In genomic region chr2:84776011-84776410, GRCh38 we compare ENCODE assay signal across 25 cellular contexts.
DNase-seq lines count a peak whose midpoint lies in the region; ATAC-seq, FAIRE-seq and TF ChIP-seq lines count a peak whose summit lies in the region.
"Had no signal": no experiment of that assay in that cellular context is flagged by ENCODE, and none has a peak within 500 bp of the region (broad histone marks: within the 10 kb centered on the region; RNA-seq: fewer than 3 reads in every experiment).

No MANE protein-coding gene starts in this region.

- H3K4me1 Mint-ChIP-seq in astrocyte (ENCODE audit: low read depth, unreplicated experiment), result no peaks in the 10 kb centered on the region
- peaks cover 14 to 25% of the 10 kb centered on the region in 2 donors for H3K4me1 Mint-ChIP-seq in stimulated activated naive B cell treated with anti-CD40 and anti-IgM and Interleukin-4, amounts not matched to agents 10 μg/mL and 1 μg/mL and 100 μg/mL, for 72 hours
- H3K4me1 Mint-ChIP-seq: CD14-positive monocyte, neural progenitor cell had no signal

- TF ChIP-seq CTCF in astrocyte (IDR thresholded peaks at IDR 0.05; ENCODE audit: insufficient read depth, low read depth, low read length), result no peak
- TF ChIP-seq CTCF in foreskin fibroblast (IDR thresholded peaks at IDR 0.05; ENCODE audit: low read depth, low read length), result no peak

- DNase-seq in EL (peak; percentile 79), LHCN-M2 (ENCODE audit: low read depth) (peak; percentile 19), astrocyte (ENCODE audit: low read depth) (peak; percentile 6), foreskin fibroblast (peak; percentile 9 to 48), neuronal stem cell (ENCODE audit: low spot score) (no peak), NCI-H1048 (lab: John Stamatoyannopoulos, UW) (no peak)
- DNase-seq in stimulated activated naive B cell treated with anti-CD40 and anti-IgM and Interleukin-4, amounts not matched to agents 10 μg/mL and 1 μg/mL and 100 μg/mL, for 72 hours, result no peak
- DNase-seq: activated gamma-delta T cell treated with Interleukin-2 at 50 U/mL for 16 hours; activated T-cell treated with anti-CD3 and anti-CD28 coated beads for 4 hours; Calu3; DND-41; mesendoderm; NCI-H1105 treated with DMSO at 0.1 percent for 48 hours; NCI-H1930; NCI-H526 treated with DMSO at 0.1 percent for 48 hours; stimulated activated CD4-positive, alpha-beta T cell treated with anti-CD3 and anti-CD28 coated beads, Interleukin-4, amount 100 ng/mL, for 24 hours; T-helper 17 cell had no signal

- WGBS in neuronal stem cell (ENCODE audit: extremely low coverage in 2 of 2, insufficient read length in 2 of 2, insufficient replicate concordance in 1 of 2), 2 donors, result no CpG with 5 or more reads among the region's 1 CpG

- no peak overlapping the region for H4K91ac ChIP-seq in neuronal stem cell (ENCODE audit: low read depth, low read length, poor library complexity)

- no peak overlapping the region for H2AFZ ChIP-seq in astrocyte (ENCODE audit: low read depth, low read length)
- H2AFZ ChIP-seq in neuronal stem cell (ENCODE audit: low read length), result no peak overlapping the region
- H2AFZ ChIP-seq: neural progenitor cell had no signal

- H3K18ac ChIP-seq in neuronal stem cell (ENCODE audit: low read length), result no peak overlapping the region

- no peak overlapping the region for H3K14ac ChIP-seq in neuronal stem cell (ENCODE audit: low read length)

- no peak overlapping the region for H3K4me2 ChIP-seq in astrocyte (ENCODE audit: low read length)
- no peak overlapping the region for H3K4me2 ChIP-seq in neuronal stem cell (ENCODE audit: insufficient read depth, low read length, poor library complexity, severe bottlenecking)
- H3K4me2 ChIP-seq: neural progenitor cell had no signal

- no peak overlapping the region for H2BK5ac ChIP-seq in neuronal stem cell (ENCODE audit: low read length)

- no peak overlapping the region for H2AK5ac ChIP-seq in neuronal stem cell (ENCODE audit: low read depth, low read length)

- H3K4me1 ChIP-seq in astrocyte (ENCODE audit: insufficient read depth, low read length), result no peaks in the 10 kb centered on the region
- no peaks in the 10 kb centered on the region for H3K4me1 ChIP-seq in neuronal stem cell (ENCODE audit: control insufficient read depth in 2 of 2, insufficient read depth in 1 of 2, low read depth in 1 of 2, low read length in 2 of 2)
- H3K4me1 ChIP-seq: neural progenitor cell had no signal

- no peak overlapping the region for H3K4ac ChIP-seq in neuronal stem cell (ENCODE audit: low read length)

- no peak overlapping the region for H3K27ac Mint-ChIP-seq in astrocyte (ENCODE audit: unreplicated experiment)
- H3K27ac Mint-ChIP-seq in stimulated activated naive B cell treated with anti-CD40 and anti-IgM and Interleukin-4, amounts not matched to agents 10 μg/mL and 1 μg/mL and 100 μg/mL, for 72 hours, result no peak overlapping the region
- H3K27ac Mint-ChIP-seq: CD14-positive monocyte; neural progenitor cell; stimulated activated effector memory CD8-positive, alpha-beta T cell treated with anti-CD3 and anti-CD28 coated beads, Interleukin-12 subunit alpha, Interleukin-12 subunit beta, amount 100 ng/mL, for 72 hours; T-helper 17 cell had no signal

- ATAC-seq in stimulated activated naive B cell treated with anti-CD40 and anti-IgM and Interleukin-4, amounts not matched to agents 10 μg/mL and 1 μg/mL and 100 μg/mL, for 72 hours (replicated peaks), result no peak
- ATAC-seq in GM21381 (IDR thresholded peaks at IDR 0.05; ENCODE audit: unreplicated experiment), result no peak
- ATAC-seq: GM12878; sciatic nerve; stimulated activated effector memory CD8-positive, alpha-beta T cell treated with anti-CD3 and anti-CD28 coated beads, Interleukin-12 subunit alpha, Interleukin-12 subunit beta, amount 100 ng/mL, for 72 hours; T-helper 17 cell had no signal

- no peak overlapping the region for H2BK120ac ChIP-seq in neuronal stem cell (ENCODE audit: low read depth, low read length)

- no peaks in the 10 kb centered on the region for H3K27me3 Mint-ChIP-seq in astrocyte (ENCODE audit: low read depth, unreplicated experiment)
- no peaks in the 10 kb centered on the region for H3K27me3 Mint-ChIP-seq in stimulated activated naive B cell treated with anti-CD40 and anti-IgM and Interleukin-4, amounts not matched to agents 10 μg/mL and 1 μg/mL and 100 μg/mL, for 72 hours
- H3K27me3 Mint-ChIP-seq: T-helper 17 cell had no signal

- no peak overlapping the region for H3K4me3 ChIP-seq in astrocyte (ENCODE audit: insufficient read depth, low read depth, low read length)
- no peak overlapping the region for H3K4me3 ChIP-seq in foreskin fibroblast (ENCODE audit: low read depth in 1 of 2, low read length in 2 of 2)
- H3K4me3 ChIP-seq in neuronal stem cell (ENCODE audit: low read length in 2 of 2), result no peak overlapping the region
- H3K4me3 ChIP-seq: GM12878, neural progenitor cell had no signal

- H3K79me2 ChIP-seq in astrocyte (ENCODE audit: insufficient read depth, low read length), result no peaks in the 10 kb centered on the region

- peaks cover 8% of the 10 kb centered on the region for H3K9me3 Mint-ChIP-seq in astrocyte (ENCODE audit: unreplicated experiment)
- peaks cover 30 to 32% of the 10 kb centered on the region in 2 donors for H3K9me3 Mint-ChIP-seq in stimulated activated naive B cell treated with anti-CD40 and anti-IgM and Interleukin-4, amounts not matched to agents 10 μg/mL and 1 μg/mL and 100 μg/mL, for 72 hours

- H3K9ac ChIP-seq in astrocyte (ENCODE audit: low read length) (no peak overlapping the region), neuronal stem cell (ENCODE audit: low read depth, low read length, poor library complexity) (no peak overlapping the region)
- H3K9ac ChIP-seq: neural progenitor cell had no signal

- H3K27ac ChIP-seq in astrocyte (ENCODE audit: low read depth, low read length) (no peak overlapping the region), neuronal stem cell (replicated peaks; ENCODE audit: low read length) (no peak overlapping the region)
- H3K27ac ChIP-seq: neural progenitor cell had no signal

- no peak overlapping the region for H3K4me3 Mint-ChIP-seq in astrocyte (ENCODE audit: unreplicated experiment)
- no peak overlapping the region for H3K4me3 Mint-ChIP-seq in stimulated activated naive B cell treated with anti-CD40 and anti-IgM and Interleukin-4, amounts not matched to agents 10 μg/mL and 1 μg/mL and 100 μg/mL, for 72 hours
- H3K4me3 Mint-ChIP-seq: CD14-positive monocyte; neural progenitor cell; stimulated activated effector memory CD8-positive, alpha-beta T cell treated with anti-CD3 and anti-CD28 coated beads, Interleukin-12 subunit alpha, Interleukin-12 subunit beta, amount 100 ng/mL, for 72 hours; T-helper 17 cell had no signal

- no peaks in the 10 kb centered on the region for H3K27me3 ChIP-seq in astrocyte (ENCODE audit: insufficient read depth, low read length)
- H3K27me3 ChIP-seq in neuronal stem cell (ENCODE audit: control insufficient read depth in 3 of 3, insufficient read depth in 3 of 3, low read depth in 1 of 3, low read length in 3 of 3), result no peaks in the 10 kb centered on the region
- H3K27me3 ChIP-seq: neural progenitor cell had no signal

- no peaks in the 10 kb centered on the region for H3K36me3 Mint-ChIP-seq in astrocyte (ENCODE audit: low read depth, unreplicated experiment)
- H3K36me3 Mint-ChIP-seq in stimulated activated naive B cell treated with anti-CD40 and anti-IgM and Interleukin-4, amounts not matched to agents 10 μg/mL and 1 μg/mL and 100 μg/mL, for 72 hours, result peaks cover 4 to 6% of the 10 kb centered on the region in 2 donors
- H3K36me3 Mint-ChIP-seq: CD14-positive monocyte; neural progenitor cell; stimulated activated effector memory CD8-positive, alpha-beta T cell treated with anti-CD3 and anti-CD28 coated beads, Interleukin-12 subunit alpha, Interleukin-12 subunit beta, amount 100 ng/mL, for 72 hours had no signal

- H3K79me1 ChIP-seq in neuronal stem cell (ENCODE audit: low read depth, low read length), result no peaks in the 10 kb centered on the region

- peak; percentile 23 for FAIRE-seq in astrocyte (lab: Jason Lieb, UNC)
- FAIRE-seq: frontal cortex, GM12878, RCC 7860 had no signal

- H3K23ac ChIP-seq in neuronal stem cell (ENCODE audit: low read depth, low read length, poor library complexity), result no peak overlapping the region

- H3K36me3 ChIP-seq in astrocyte (ENCODE audit: insufficient read depth, low read length) (no peaks in the 10 kb centered on the region), neuronal stem cell (replicated peaks in 1 of 2; ENCODE audit: control insufficient read depth in 2 of 2, insufficient read depth in 2 of 2, low read length in 2 of 2) (no peaks in the 10 kb centered on the region)
- H3K36me3 ChIP-seq: neural progenitor cell had no signal

- H3K9me3 ChIP-seq in astrocyte (ENCODE audit: insufficient read depth, low read depth, low read length) (no peaks in the 10 kb centered on the region), neuronal stem cell (replicated peaks in 1 of 2; ENCODE audit: control insufficient read depth in 2 of 2, insufficient read depth in 1 of 2, low read depth in 1 of 2, low read length in 2 of 2) (no peaks in the 10 kb centered on the region)

- no peak overlapping the region for H4K8ac ChIP-seq in neuronal stem cell (ENCODE audit: low read depth, low read length)

- H2BK12ac ChIP-seq in neuronal stem cell (ENCODE audit: low read length), result no peak overlapping the region

- no peak overlapping the region for H2BK15ac ChIP-seq in neuronal stem cell (ENCODE audit: low read length)

- no peaks in the 10 kb centered on the region for H4K20me1 ChIP-seq in astrocyte (ENCODE audit: insufficient read depth, low read length)

Comparison
In these comparisons a context has a peak if more than half of its experiments do, and no peak if none do; other contexts are left out.
1. DNase-seq: peak in EL (single experiment), LHCN-M2 (single experiment), astrocyte (single experiment) and foreskin fibroblast (2 of 2); none in neuronal stem cell (single experiment), NCI-H1048 (single experiment) and stimulated activated naive B cell treated with anti-CD40 and anti-IgM and Interleukin-4, amounts not matched to agents 10 μg/mL and 1 μg/mL and 100 μg/mL, for 72 hours (single experiment).